ENCODE assay signal across 29 cellular contexts in genomic region chrX:121110536-121110935, GRCh38.
"Had no signal": no experiment of that assay in that cellular context is flagged by ENCODE, and none has a peak within 500 bp of the region (broad histone marks: within the 10 kb centered on the region; RNA-seq: fewer than 3 reads in every experiment).

No MANE protein-coding gene starts in this region.

- H3K4me3 Mint-ChIP-seq: natural killer cell; nephron; neural progenitor cell; stimulated activated effector memory CD8-positive, alpha-beta T cell treated with anti-CD3 and anti-CD28 coated beads, Interleukin-12 subunit alpha, Interleukin-12 subunit beta, amount 100 ng/mL, for 72 hours; stimulated activated naive B cell treated with anti-CD40 and anti-IgM and Interleukin-4, amounts not matched to agents 10 μg/mL and 1 μg/mL and 100 μg/mL, for 72 hours; stimulated activated naive CD8-positive, alpha-beta T cell treated with anti-CD3 and anti-CD28 coated beads, Interleukin-15, Interleukin-2, amounts not matched to agents 100 ng/mL and 50 ng/mL, for 24 hours had no signal

- FAIRE-seq: small intestine, urothelium cell line had no signal

- H3K36me3 ChIP-seq: neural progenitor cell, ovary, right lobe of liver, sigmoid colon, stomach, thoracic aorta, thyroid gland, tibial nerve, upper lobe of left lung, vagina had no signal

- H3K4me1 ChIP-seq: neural progenitor cell, parathyroid adenoma, psoas muscle, right lobe of liver, sigmoid colon, stomach, thyroid gland, tibial nerve, upper lobe of left lung, vagina had no signal

- H3K36me3 Mint-ChIP-seq: natural killer cell; neural progenitor cell; stimulated activated effector memory CD8-positive, alpha-beta T cell treated with anti-CD3 and anti-CD28 coated beads, Interleukin-12 subunit alpha, Interleukin-12 subunit beta, amount 100 ng/mL, for 72 hours; stimulated activated naive B cell treated with anti-CD40 and anti-IgM and Interleukin-4, amounts not matched to agents 10 μg/mL and 1 μg/mL and 100 μg/mL, for 72 hours had no signal

- H2AFZ ChIP-seq: neural progenitor cell, parathyroid adenoma had no signal

- H3K27ac ChIP-seq: neural progenitor cell, ovary, parathyroid adenoma, psoas muscle, right lobe of liver, sigmoid colon, stomach, thoracic aorta, thyroid gland, tibial nerve, upper lobe of left lung, vagina had no signal

- H3K4me1 Mint-ChIP-seq: natural killer cell; nephron; neural progenitor cell; stimulated activated effector memory CD8-positive, alpha-beta T cell treated with anti-CD3 and anti-CD28 coated beads, Interleukin-12 subunit alpha, Interleukin-12 subunit beta, amount 100 ng/mL, for 72 hours; stimulated activated naive B cell treated with anti-CD40 and anti-IgM and Interleukin-4, amounts not matched to agents 10 μg/mL and 1 μg/mL and 100 μg/mL, for 72 hours had no signal

- H3K9me3 Mint-ChIP-seq: natural killer cell; stimulated activated effector memory CD8-positive, alpha-beta T cell treated with anti-CD3 and anti-CD28 coated beads, Interleukin-12 subunit alpha, Interleukin-12 subunit beta, amount 100 ng/mL, for 72 hours; stimulated activated naive B cell treated with anti-CD40 and anti-IgM and Interleukin-4, amounts not matched to agents 10 μg/mL and 1 μg/mL and 100 μg/mL, for 72 hours; stimulated activated naive CD8-positive, alpha-beta T cell treated with anti-CD3 and anti-CD28 coated beads, Interleukin-15, Interleukin-2, amounts not matched to agents 100 ng/mL and 50 ng/mL, for 24 hours had no signal

- H3K9me3 ChIP-seq: psoas muscle, right lobe of liver, sigmoid colon, stomach, thoracic aorta, thyroid gland, tibial nerve, upper lobe of left lung, vagina had no signal

- H3K79me2 ChIP-seq: parathyroid adenoma had no signal

- H3K4me3 ChIP-seq: neural progenitor cell, ovary, psoas muscle, right lobe of liver, sigmoid colon, stomach, thoracic aorta, thyroid gland, tibial nerve, upper lobe of left lung, vagina had no signal

- ATAC-seq: natural killer cell; psoas muscle; right cardiac atrium; right lobe of liver; stimulated activated effector memory CD8-positive, alpha-beta T cell treated with anti-CD3 and anti-CD28 coated beads, Interleukin-12 subunit alpha, Interleukin-12 subunit beta, amount 100 ng/mL, for 72 hours; stimulated activated naive B cell treated with anti-CD40 and anti-IgM and Interleukin-4, amounts not matched to agents 10 μg/mL and 1 μg/mL and 100 μg/mL, for 72 hours had no signal

- DNase-seq: natural killer cell; occipital lobe; ovary; posterior cingulate gyrus; psoas muscle; right cardiac atrium; right lobe of liver; sigmoid colon; small intestine; stimulated activated CD4-positive, alpha-beta T cell treated with anti-CD3 and anti-CD28 coated beads, Interleukin-15, amount 100 ng/mL, for 24 hours; stimulated activated CD4-positive, alpha-beta T cell treated with anti-CD3 and anti-CD28 coated beads, Interleukin-2, amount 100 ng/mL, for 24 hours; stimulated activated CD4-positive, alpha-beta T cell treated with anti-CD3 and anti-CD28 coated beads, Interleukin-2, amount 100 ng/mL, for 48 hours; stimulated activated CD4-positive, alpha-beta T cell treated with anti-CD3 and anti-CD28 coated beads, Interleukin-4, amount 100 ng/mL, for 24 hours; stimulated activated naive B cell treated with anti-CD40 and anti-IgM and Interleukin-4, amounts not matched to agents 10 μg/mL and 1 μg/mL and 100 μg/mL, for 72 hours; stimulated activated naive CD4-positive, alpha-beta T cell treated with Interleukin-2 at 50 U/mL for 16 hours; stomach; thyroid gland; trophoblast cell; upper lobe of left lung had no signal

- H3K27ac Mint-ChIP-seq: natural killer cell; nephron; neural progenitor cell; progenitor cell of endocrine pancreas; stimulated activated effector memory CD8-positive, alpha-beta T cell treated with anti-CD3 and anti-CD28 coated beads, Interleukin-12 subunit alpha, Interleukin-12 subunit beta, amount 100 ng/mL, for 72 hours; stimulated activated naive B cell treated with anti-CD40 and anti-IgM and Interleukin-4, amounts not matched to agents 10 μg/mL and 1 μg/mL and 100 μg/mL, for 72 hours; stimulated activated naive CD8-positive, alpha-beta T cell treated with anti-CD3 and anti-CD28 coated beads, Interleukin-15, Interleukin-2, amounts not matched to agents 100 ng/mL and 50 ng/mL, for 24 hours had no signal

- H3K27me3 Mint-ChIP-seq: progenitor cell of endocrine pancreas; stimulated activated naive B cell treated with anti-CD40 and anti-IgM and Interleukin-4, amounts not matched to agents 10 μg/mL and 1 μg/mL and 100 μg/mL, for 72 hours; stimulated activated naive CD8-positive, alpha-beta T cell treated with anti-CD3 and anti-CD28 coated beads, Interleukin-15, Interleukin-2, amounts not matched to agents 100 ng/mL and 50 ng/mL, for 24 hours had no signal

- H3K27me3 ChIP-seq: neural progenitor cell, ovary, right lobe of liver, sigmoid colon, stomach, thyroid gland, tibial nerve, upper lobe of left lung, vagina had no signal

- H3K4me2 ChIP-seq: neural progenitor cell had no signal

- H3K9ac ChIP-seq: neural progenitor cell, parathyroid adenoma had no signal
